In genomic region chr10:31675726-31676125, GRCh38 we compare ENCODE assay signal across 7 cellular contexts.
"Had no signal": no experiment of that assay in that cellular context is flagged by ENCODE, and none has a peak within 500 bp of the region (broad histone marks: within the 10 kb centered on the region; RNA-seq: fewer than 3 reads in every experiment).

No MANE protein-coding gene starts in this region.

- FAIRE-seq: HTR-8/SVneo, K562 had no signal

- H3K4me1 Mint-ChIP-seq: IgD-negative memory B cell had no signal

- H3K36me3 Mint-ChIP-seq: IgD-negative memory B cell had no signal

- ATAC-seq: K562 had no signal

- H3K27ac ChIP-seq: HL-60 had no signal

- H3K4me3 ChIP-seq: K562 had no signal

- H3K4me3 Mint-ChIP-seq: IgD-negative memory B cell had no signal

- H3K27me3 Mint-ChIP-seq: IgD-negative memory B cell had no signal

- DNase-seq: IMR-90, KBM-7, KG1 had no signal
